1 cellular context compared by ENCODE assay signal in genomic region chr5:55222061-55222818, GRCh38.
TF ChIP-seq lines count a peak whose summit lies in the region.

No MANE protein-coding gene starts in this region.

TF ChIP-seq in WTC11, 78 proteins besides CTCF, POLR2A, EP300 and RAD21 (continued from another document):
- TF ChIP-seq ZNF532 (CRISPR knock-in tag; IDR thresholded peaks at IDR 0.05; ENCODE audit: borderline replicate concordance): no peak
